In the genomic region with DNA sequence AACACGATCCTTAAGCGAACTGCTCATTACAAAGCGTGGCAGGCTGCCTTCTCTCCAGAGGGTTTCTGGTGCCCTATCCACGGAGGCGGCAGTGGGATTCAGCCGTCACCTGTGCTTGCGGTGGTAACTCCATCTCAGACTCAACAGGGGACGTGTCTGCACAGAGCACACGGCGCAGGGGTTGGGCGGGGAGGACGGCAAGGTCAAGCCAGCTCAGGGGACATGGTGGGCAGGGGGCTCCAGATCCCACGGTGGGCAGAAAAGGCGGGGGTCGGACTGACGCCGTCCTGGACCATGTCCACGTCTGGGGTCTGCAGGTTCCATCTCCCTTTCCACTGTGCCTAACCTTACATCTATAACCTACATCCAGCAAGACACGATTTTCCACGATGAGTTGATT, we compare ENCODE assay signal across 29 cellular contexts.
DNase-seq lines count a peak whose midpoint lies in the region; ATAC-seq and TF ChIP-seq lines count a peak whose summit lies in the region.
"Had no signal": no experiment of that assay in that cellular context is flagged by ENCODE, and none has a peak within 500 bp of the region (broad histone marks: within the 10 kb centered on the region; RNA-seq: fewer than 3 reads in every experiment).

No MANE protein-coding gene starts in this region.

- H3K4me3 Mint-ChIP-seq in MCF 10A (ENCODE audit: unreplicated experiment) (no peak overlapping the region), T-helper 17 cell (no peak overlapping the region), chondrocyte (ENCODE audit: unreplicated experiment) (no peak overlapping the region)
- H3K4me3 Mint-ChIP-seq in naive thymus-derived CD8-positive, alpha-beta T cell, result peak overlapping the region in 1 of 10 donors; percentile 79
- H3K4me3 Mint-ChIP-seq: activated naive CD8-positive, alpha-beta T cell treated with anti-CD3 and anti-CD28 coated beads for 36 hours; T-helper 1 cell treated with Interleukin-12 subunit alpha and Interleukin-12 subunit beta and Interleukin-4 antibody, amounts not matched to agents 30 μg/mL and 1 μg/mL, for 36 hours had no signal

- peak overlapping the region in 1 of 2 donors; percentile 36 for H3K27ac ChIP-seq in breast epithelium
- H3K27ac ChIP-seq in vagina, result peak overlapping the region; percentile 97
- H3K27ac ChIP-seq: foreskin keratinocyte, prostate gland, upper lobe of right lung had no signal

- H3K27me3 Mint-ChIP-seq in MCF 10A (ENCODE audit: insufficient read depth, unreplicated experiment), result no peaks in the 10 kb centered on the region
- no peaks in the 10 kb centered on the region for H3K27me3 Mint-ChIP-seq in T-helper 17 cell
- no peaks in the 10 kb centered on the region for H3K27me3 Mint-ChIP-seq in naive thymus-derived CD8-positive, alpha-beta T cell
- H3K27me3 Mint-ChIP-seq in chondrocyte (ENCODE audit: low read depth), result no peaks in the 10 kb centered on the region
- H3K27me3 Mint-ChIP-seq: activated naive CD8-positive, alpha-beta T cell treated with anti-CD3 and anti-CD28 coated beads for 36 hours had no signal

- H3K4me1 ChIP-seq in breast epithelium (peaks cover 16 to 27% of the 10 kb centered on the region in 2 donors), vagina (peaks cover 92% of the 10 kb centered on the region)

- no peak for ATAC-seq in T-helper 17 cell
- no peak for ATAC-seq in naive thymus-derived CD8-positive, alpha-beta T cell
- ATAC-seq in HG02610 (IDR thresholded peaks at IDR 0.05; ENCODE audit: unreplicated experiment), result no peak
- ATAC-seq: foreskin keratinocyte, left lung, sciatic nerve, SK-N-SH treated with all-trans-retinoic acid at 6 μM for 48 hours, upper lobe of right lung had no signal

- TF ChIP-seq CTCF in MCF 10A (IDR thresholded peaks at IDR 0.05; ENCODE audit: unreplicated experiment) (no peak), breast epithelium (IDR thresholded peaks at IDR 0.05) (no peak), vagina (IDR thresholded peaks at IDR 0.05) (no peak), chondrocyte (IDR thresholded peaks at IDR 0.05) (no peak)

- no peaks in the 10 kb centered on the region for H3K9me3 Mint-ChIP-seq in MCF 10A (ENCODE audit: unreplicated experiment)
- H3K9me3 Mint-ChIP-seq in naive thymus-derived CD8-positive, alpha-beta T cell, result peaks cover 0 to 5% (median 0%) of the 10 kb centered on the region in 9 donors
- no peaks in the 10 kb centered on the region for H3K9me3 Mint-ChIP-seq in chondrocyte (ENCODE audit: low read depth)
- H3K9me3 Mint-ChIP-seq: activated naive CD8-positive, alpha-beta T cell treated with anti-CD3 and anti-CD28 coated beads for 36 hours; T-helper 1 cell treated with Interleukin-12 subunit alpha and Interleukin-12 subunit beta and Interleukin-4 antibody, amounts not matched to agents 30 μg/mL and 1 μg/mL, for 36 hours had no signal

- H3K36me3 Mint-ChIP-seq in MCF 10A (ENCODE audit: insufficient read depth, unreplicated experiment) (peaks cover 5% of the 10 kb centered on the region), T-helper 17 cell (ENCODE audit: low read depth) (peaks cover 4% of the 10 kb centered on the region), chondrocyte (ENCODE audit: low read depth) (peaks cover 5% of the 10 kb centered on the region)
- H3K36me3 Mint-ChIP-seq in naive thymus-derived CD8-positive, alpha-beta T cell, result peaks cover 0 to 54% (median 2%) of the 10 kb centered on the region in 3 donors

- POLR2A ChIA-PET in MCF 10A (lab: Yijun Ruan, JAX), result no interaction called here
- POLR2A ChIA-PET in naive thymus-derived CD8-positive, alpha-beta T cell (lab: Charles Lee), result interaction anchor here (0.8 kb wide), 1 partner anchor 50 kb away, joined by 4 read pairs; no protein-coding TSS in a partner anchor

- CTCF ChIA-PET in MCF 10A (lab: Yijun Ruan, JAX), result no interaction called here

- H3K36me3 ChIP-seq in breast epithelium (no peaks in the 10 kb centered on the region), vagina (no peaks in the 10 kb centered on the region)
- H3K36me3 ChIP-seq: left lung, prostate gland, upper lobe of right lung had no signal

- H3K4me3 ChIP-seq in breast epithelium (no peak overlapping the region), vagina (no peak overlapping the region)
- H3K4me3 ChIP-seq: left lung, prostate gland, upper lobe of right lung had no signal

- no peak for TF ChIP-seq POLR2A in breast epithelium (IDR thresholded peaks at IDR 0.05)
- no peak for TF ChIP-seq POLR2A in vagina (IDR thresholded peaks at IDR 0.05)

- no TSS peak for BruUV-seq in MCF 10A (replicated peaks; lab: Mats Ljungman, UMichigan)

- H3K9me3 ChIP-seq in breast epithelium (no peaks in the 10 kb centered on the region), T-helper 17 cell (ENCODE audit: control insufficient read depth, low read length, poor library complexity, severe bottlenecking) (no peaks in the 10 kb centered on the region), vagina (no peaks in the 10 kb centered on the region)
- H3K9me3 ChIP-seq: left lung, prostate gland, upper lobe of right lung had no signal

- H3K27me3 ChIP-seq in breast epithelium, result no peaks in the 10 kb centered on the region
- H3K27me3 ChIP-seq in vagina, result no peaks in the 10 kb centered on the region
- H3K27me3 ChIP-seq: foreskin keratinocyte, left lung, upper lobe of right lung had no signal

- DNase-seq in MCF 10A (ENCODE audit: unreplicated experiment), result no peak
- no peak for DNase-seq in breast epithelium (ENCODE audit: low spot score in 2 of 2)
- no peak for DNase-seq in T-helper 17 cell
- no peak for DNase-seq in naive thymus-derived CD8-positive, alpha-beta T cell
- no peak for DNase-seq in vagina (ENCODE audit: extremely low spot score in 2 of 2)
- no peak for DNase-seq in chondrocyte (ENCODE audit: low spot score)
- DNase-seq: activated CD4-positive, alpha-beta T cell treated with anti-CD3 and anti-CD28 coated beads, Interleukin-2, amount 50 U/mL, for 48 hours; activated naive CD8-positive, alpha-beta T cell treated with anti-CD3 and anti-CD28 coated beads for 36 hours; AML-193; cortex of kidney; DMS153; foreskin keratinocyte; head of caudate nucleus; islet precursor cell; KG1; NCI-H1930; NCI-H2171 treated with DMSO at 0.1 percent for 48 hours; NCI-H510A treated with DMSO at 0.1 percent for 48 hours; nucleus accumbens; OCI-M1; stimulated activated CD4-positive, alpha-beta T cell treated with anti-CD3 and anti-CD28 coated beads, Interleukin-4, amount 100 ng/mL, for 1 hour; substantia nigra; upper lobe of right lung had no signal

- intact Hi-C loops in MCF 10A (cut with micrococcal nuclease) (no loop called here), breast epithelium (cut with DNase I; ENCODE audit: low total_unique reads) (no loop called here), vagina (cut with DNase I) (loop anchor here (10.0 kb wide), 1 partner anchor 73 kb away; the partner anchor contains the start of gene RASA3)

- H3K27ac Mint-ChIP-seq in MCF 10A (ENCODE audit: low read depth, unreplicated experiment) (peak overlapping the region; percentile 35), T-helper 17 cell (peak overlapping the region; percentile 69), chondrocyte (ENCODE audit: unreplicated experiment) (no peak overlapping the region)
- H3K27ac Mint-ChIP-seq in naive thymus-derived CD8-positive, alpha-beta T cell, result peak overlapping the region in 7 of 10 donors; percentile 8 to 80 (median 31)
- H3K27ac Mint-ChIP-seq: activated naive CD8-positive, alpha-beta T cell treated with anti-CD3 and anti-CD28 coated beads for 36 hours; T-helper 1 cell treated with Interleukin-12 subunit alpha and Interleukin-12 subunit beta and Interleukin-4 antibody, amounts not matched to agents 30 μg/mL and 1 μg/mL, for 36 hours had no signal

- H3K4me1 Mint-ChIP-seq in MCF 10A (ENCODE audit: insufficient read depth, unreplicated experiment), result peaks cover 33% of the 10 kb centered on the region
- H3K4me1 Mint-ChIP-seq in T-helper 17 cell, result peaks cover 54% of the 10 kb centered on the region
- H3K4me1 Mint-ChIP-seq in naive thymus-derived CD8-positive, alpha-beta T cell, result peaks cover 41 to 80% (median 68%) of the 10 kb centered on the region in 4 donors
- H3K4me1 Mint-ChIP-seq in chondrocyte (ENCODE audit: low read depth), result peaks cover 58% of the 10 kb centered on the region
